In genomic region chr19:29845576-29846176, GRCh38 we compare ENCODE assay signal across 8 cellular contexts. TPM values are rescaled to one million over a fixed set of nuclear protein-coding genes. Genes with fewer than 3 reads are reported as not detected.
DNase-seq lines count a peak whose midpoint lies in the region; ATAC-seq, FAIRE-seq and TF ChIP-seq lines count a peak whose summit lies in the region.

No MANE protein-coding gene starts in this region.

- peak in 2 of 4 donors; percentile 3 to 11 for ATAC-seq in pancreas
- no peak for ATAC-seq in GM19397 (IDR thresholded peaks at IDR 0.05; ENCODE audit: unreplicated experiment)

- no peak for TF ChIP-seq CTCF in pancreas (IDR thresholded peaks at IDR 0.05)

- no peak for FAIRE-seq in pancreas (lab: Jason Lieb, UNC)

- H3K27ac Mint-ChIP-seq in activated T-helper 1 cell treated with anti-CD3 and anti-CD28 coated beads, Interleukin-12 subunit alpha, Interleukin-12 subunit beta, Interleukin-2, Interleukin-4 antibody, amounts not matched to agents 30 ng/mL and 10 ng/mL and 1 ng/mL, durations not matched to agents 14 hours and 24 hours and 36 hours, result peak overlapping the region; percentile 80

- no peaks in the 10 kb centered on the region for H3K36me3 ChIP-seq in pancreas

- DNase-seq in activated CD4-positive, alpha-beta T cell treated with anti-CD3 and anti-CD28 coated beads for 1 hour, result peak; percentile 24
- no peak for DNase-seq in activated CD4-positive, alpha-beta T cell treated with anti-CD3 and anti-CD28 coated beads, Interleukin-2, amount 50 U/mL, for 1 hour
- DNase-seq in NCI-H2227 treated with DMSO at 0.1 percent for 48 hours (lab: John Stamatoyannopoulos, UW), result peak; percentile 97
- no peak for DNase-seq in activated T-helper 1 cell treated with anti-CD3 and anti-CD28 coated beads, Interleukin-12 subunit alpha, Interleukin-12 subunit beta, Interleukin-2, Interleukin-4 antibody, amounts not matched to agents 30 ng/mL and 10 ng/mL and 1 ng/mL, durations not matched to agents 14 hours and 24 hours and 36 hours (ENCODE audit: low spot score)
- peak; percentile 36 for DNase-seq in germinal center (ENCODE audit: low spot score)
- DNase-seq in pancreas, result peak in 2 of 6 donors; percentile 22 to 29
- no peak for DNase-seq in 8988T

- WGBS in pancreas, 2 donors, result 2 to 3% methylated on average over 22 of the region's 22 CpGs

- peaks cover 4% of the 10 kb centered on the region for H3K27me3 Mint-ChIP-seq in activated T-helper 1 cell treated with anti-CD3 and anti-CD28 coated beads, Interleukin-12 subunit alpha, Interleukin-12 subunit beta, Interleukin-2, Interleukin-4 antibody, amounts not matched to agents 30 ng/mL and 10 ng/mL and 1 ng/mL, durations not matched to agents 14 hours and 24 hours and 36 hours (ENCODE audit: insufficient read depth)

- peak overlapping the region in 3 of 4 donors; percentile 39 to 80 (median 75) for H3K27ac ChIP-seq in pancreas

- peaks cover 30% of the 10 kb centered on the region for H3K4me1 Mint-ChIP-seq in activated T-helper 1 cell treated with anti-CD3 and anti-CD28 coated beads, Interleukin-12 subunit alpha, Interleukin-12 subunit beta, Interleukin-2, Interleukin-4 antibody, amounts not matched to agents 30 ng/mL and 10 ng/mL and 1 ng/mL, durations not matched to agents 14 hours and 24 hours and 36 hours (ENCODE audit: low read depth)

- H3K27me3 ChIP-seq in pancreas, result no peaks in the 10 kb centered on the region

- no peaks in the 10 kb centered on the region for H3K9me3 Mint-ChIP-seq in activated T-helper 1 cell treated with anti-CD3 and anti-CD28 coated beads, Interleukin-12 subunit alpha, Interleukin-12 subunit beta, Interleukin-2, Interleukin-4 antibody, amounts not matched to agents 30 ng/mL and 10 ng/mL and 1 ng/mL, durations not matched to agents 14 hours and 24 hours and 36 hours

- intact Hi-C loops in activated T-helper 1 cell treated with anti-CD3 and anti-CD28 coated beads, Interleukin-12 subunit alpha, Interleukin-12 subunit beta, Interleukin-2, Interleukin-4 antibody, amounts not matched to agents 30 ng/mL and 10 ng/mL and 1 ng/mL, durations not matched to agents 14 hours and 24 hours and 36 hours (cut with micrococcal nuclease), result loop anchor here (1.0 to 2.0 kb wide), 6 partner anchors 8 to 239 kb away; partner anchors contain the start of genes CCNE1, PLEKHF1, POP4 and URI1
- intact Hi-C loops in pancreas (cut with DNase I), result no loop called here

- peaks cover 0 to 12% (median 6%) of the 10 kb centered on the region in 3 donors for H3K4me1 ChIP-seq in pancreas

- no peaks in the 10 kb centered on the region for H3K36me3 Mint-ChIP-seq in activated T-helper 1 cell treated with anti-CD3 and anti-CD28 coated beads, Interleukin-12 subunit alpha, Interleukin-12 subunit beta, Interleukin-2, Interleukin-4 antibody, amounts not matched to agents 30 ng/mL and 10 ng/mL and 1 ng/mL, durations not matched to agents 14 hours and 24 hours and 36 hours (ENCODE audit: low read depth)

- peak overlapping the region; percentile 84 for H3K4me3 Mint-ChIP-seq in activated T-helper 1 cell treated with anti-CD3 and anti-CD28 coated beads, Interleukin-12 subunit alpha, Interleukin-12 subunit beta, Interleukin-2, Interleukin-4 antibody, amounts not matched to agents 30 ng/mL and 10 ng/mL and 1 ng/mL, durations not matched to agents 14 hours and 24 hours and 36 hours

- H3K4me3 ChIP-seq in pancreas, result peak overlapping the region; percentile 57 to 81 (median 66)

- H3K9me3 ChIP-seq in pancreas, result no peaks in the 10 kb centered on the region

RNA-seq across cellular contexts. Expression of gene CCNE1, which starts 33.9 kb away (rescaled TPM):
- total RNA-seq in activated T-helper 1 cell treated with anti-CD3 and anti-CD28 coated beads, Interleukin-12 subunit alpha, Interleukin-12 subunit beta, Interleukin-2, Interleukin-4 antibody, amounts not matched to agents 30 ng/mL and 10 ng/mL and 1 ng/mL, durations not matched to agents 14 hours and 24 hours and 36 hours, result 55.1 and 58.4 TPM in 2 replicates
- total RNA-seq in pancreas, result under 1 TPM; 0.23 to 0.92 (median 0.65) TPM
- polyA plus RNA-seq in pancreas, result 1 to 10 TPM; 1.2 to 1.9 TPM

Comparison
In these comparisons a context has a peak if more than half of its experiments do, and no peak if none do; other contexts are left out.
1. DNase-seq: peak in activated CD4-positive, alpha-beta T cell treated with anti-CD3 and anti-CD28 coated beads for 1 hour (single experiment), NCI-H2227 treated with DMSO at 0.1 percent for 48 hours (single experiment) and germinal center (single experiment); none in activated CD4-positive, alpha-beta T cell treated with anti-CD3 and anti-CD28 coated beads, Interleukin-2, amount 50 U/mL, for 1 hour (single experiment), activated T-helper 1 cell treated with anti-CD3 and anti-CD28 coated beads, Interleukin-12 subunit alpha, Interleukin-12 subunit beta, Interleukin-2, Interleukin-4 antibody, amounts not matched to agents 30 ng/mL and 10 ng/mL and 1 ng/mL, durations not matched to agents 14 hours and 24 hours and 36 hours (single experiment) and 8988T (single experiment).
2. RNA of gene CCNE1, which starts 33.9 kb away (total RNA-seq): 55.1 to 58.4 TPM in activated T-helper 1 cell treated with anti-CD3 and anti-CD28 coated beads, Interleukin-12 subunit alpha, Interleukin-12 subunit beta, Interleukin-2, Interleukin-4 antibody, amounts not matched to agents 30 ng/mL and 10 ng/mL and 1 ng/mL, durations not matched to agents 14 hours and 24 hours and 36 hours; 0.23 to 0.92 TPM in pancreas; every median in the first group is over 10 times any median in the second.